In genomic region chr1:97668945-97669344, GRCh38 we compare ENCODE assay signal across 10 cellular contexts.
DNase-seq lines count a peak whose midpoint lies in the region; ATAC-seq and TF ChIP-seq lines count a peak whose summit lies in the region.
"Had no signal": no experiment of that assay in that cellular context is flagged by ENCODE, and none has a peak within 500 bp of the region (broad histone marks: within the 10 kb centered on the region; RNA-seq: fewer than 3 reads in every experiment).

No MANE protein-coding gene starts in this region.

- H3K4me1 ChIP-seq in CD8-positive, alpha-beta T cell (ENCODE audit: insufficient read depth, low read length): no peaks in the 10 kb centered on the region
- no peaks in the 10 kb centered on the region for H3K4me1 ChIP-seq in prostate gland (replicated peaks)

- H3K4me3 ChIP-seq in CD8-positive, alpha-beta T cell (ENCODE audit: low read depth, low read length): no peak overlapping the region
- H3K4me3 ChIP-seq in prostate gland: no peak overlapping the region

- CTCF ChIA-PET in GM10248 (lab: Yijun Ruan, JAX): interaction anchor here (1.4 kb wide), 1 partner anchor 9 kb away, joined by 4 read pairs; no protein-coding TSS in a partner anchor
- CTCF ChIA-PET in CD8-positive, alpha-beta T cell (lab: Charles Lee): no interaction called here

- H3K4me3 Mint-ChIP-seq in CD8-positive, alpha-beta T cell: no peak overlapping the region
- H3K4me3 Mint-ChIP-seq: brain had no signal

- peaks cover 28% of the 10 kb centered on the region for H3K36me3 Mint-ChIP-seq in CD8-positive, alpha-beta T cell
- H3K36me3 Mint-ChIP-seq: brain had no signal

- DNase-seq in GM10248 (ENCODE audit: extremely low spot score) (peak; percentile 8), NCI-H524 treated with DMSO at 0.1 percent for 48 hours (lab: John Stamatoyannopoulos, UW) (peak; percentile 47), erythroblast (lab: John Stamatoyannopoulos, UW) (peak; percentile 9 to 18), prostate gland (ENCODE audit: low spot score) (no peak), 8988T (no peak)
- DNase-seq in CD8-positive, alpha-beta T cell: no peak
- DNase-seq: stimulated activated CD4-positive, alpha-beta T cell treated with anti-CD3 and anti-CD28 coated beads, Interleukin-4, amount 100 ng/mL, for 4 hours had no signal

- H3K27me3 Mint-ChIP-seq in CD8-positive, alpha-beta T cell (ENCODE audit: low read depth): no peaks in the 10 kb centered on the region
- H3K27me3 Mint-ChIP-seq: brain had no signal

- no peaks in the 10 kb centered on the region for H3K9me3 ChIP-seq in CD8-positive, alpha-beta T cell (ENCODE audit: low read length)
- no peaks in the 10 kb centered on the region for H3K9me3 ChIP-seq in prostate gland

- H3K27ac ChIP-seq in 22Rv1 (no peak overlapping the region), prostate gland (no peak overlapping the region)
- no peak overlapping the region for H3K27ac ChIP-seq in CD8-positive, alpha-beta T cell (ENCODE audit: low read depth, low read length)

- ATAC-seq in CD8-positive, alpha-beta T cell: no peak
- ATAC-seq in HG03354 (IDR thresholded peaks at IDR 0.05; ENCODE audit: poor library complexity, severe bottlenecking, unreplicated experiment): no peak

- TF ChIP-seq POLR2A in erythroblast (IDR thresholded peaks at IDR 0.05; ENCODE audit: low read length) (no peak), prostate gland (IDR thresholded peaks at IDR 0.05) (no peak)

- H3K9me3 Mint-ChIP-seq in CD8-positive, alpha-beta T cell: peaks cover 11% of the 10 kb centered on the region
- H3K9me3 Mint-ChIP-seq: brain had no signal

- no peaks in the 10 kb centered on the region for H3K27me3 ChIP-seq in CD8-positive, alpha-beta T cell (ENCODE audit: insufficient read depth, low read length)
- no peaks in the 10 kb centered on the region for H3K27me3 ChIP-seq in prostate gland (replicated peaks; ENCODE audit: insufficient read depth)

- intact Hi-C loops in CD8-positive, alpha-beta T cell (cut with DNase I, micrococcal nuclease): loop anchor here in 1 of 2 experiments (1.0 kb wide), 1 partner anchor 382 kb away; no protein-coding TSS in a partner anchor
- intact Hi-C loops in prostate gland (cut with DNase I): no loop called here

- 41% methylated on average over 2 of the region's 2 CpGs for WGBS in prostate gland

- H3K36me3 ChIP-seq in CD8-positive, alpha-beta T cell (ENCODE audit: insufficient read depth, low read length): no peaks in the 10 kb centered on the region
- no peaks in the 10 kb centered on the region for H3K36me3 ChIP-seq in prostate gland

- TF ChIP-seq CTCF in 22Rv1 (IDR thresholded peaks at IDR 0.05): peak; percentile 54
- no peak for TF ChIP-seq CTCF in GM10248 (IDR thresholded peaks at IDR 0.05; ENCODE audit: control extremely low read depth, extremely low read depth, low read depth, missing control alignments)
- TF ChIP-seq CTCF in CD8-positive, alpha-beta T cell (IDR thresholded peaks at IDR 0.05): no peak
- no peak for TF ChIP-seq CTCF in prostate gland (IDR thresholded peaks at IDR 0.05)

- no peak overlapping the region for H3K27ac Mint-ChIP-seq in CD8-positive, alpha-beta T cell
- H3K27ac Mint-ChIP-seq: brain had no signal

- POLR2A ChIA-PET in GM10248 (lab: Yijun Ruan, JAX): no interaction called here
- POLR2A ChIA-PET in CD8-positive, alpha-beta T cell (lab: Charles Lee): interaction anchor here (0.5 kb wide), 1 partner anchor 329 kb away, joined by 3 read pairs; no protein-coding TSS in a partner anchor

- no peaks in the 10 kb centered on the region for H3K4me1 Mint-ChIP-seq in CD8-positive, alpha-beta T cell (ENCODE audit: low read depth)
- H3K4me1 Mint-ChIP-seq: brain had no signal

Comparison
In these comparisons a context has a peak if more than half of its experiments do, and no peak if none do; other contexts are left out.
1. DNase-seq: peak in GM10248 (single experiment), NCI-H524 treated with DMSO at 0.1 percent for 48 hours (single experiment) and erythroblast (2 of 2); none in CD8-positive, alpha-beta T cell (0 of 7), prostate gland (single experiment) and 8988T (single experiment).